12 cellular contexts compared by ENCODE assay signal in genomic region chr10:43427166-43427825, GRCh38. TPM values are rescaled to one million over a fixed set of nuclear protein-coding genes. Genes with fewer than 3 reads are reported as not detected.
A peak's percentile ranks its signal among the peaks of the same experiment; 100 is the strongest.
DNase-seq lines count a peak whose midpoint lies in the region; ATAC-seq and TF ChIP-seq lines count a peak whose summit lies in the region.
"Had no signal": no experiment of that assay in that cellular context is flagged by ENCODE, and none has a peak within 500 bp of the region (broad histone marks: within the 10 kb centered on the region; RNA-seq: fewer than 3 reads in every experiment).

No MANE protein-coding gene starts in this region.

- H3K4me3 Mint-ChIP-seq in activated CD4-positive, alpha-beta T cell treated with anti-CD3 and anti-CD28 coated beads, Interleukin-2, amount 10 ng/mL, durations not matched to agents 24 days and 14 days: peak overlapping the region; percentile 66
- no peak overlapping the region for H3K4me3 Mint-ChIP-seq in endothelial cell (ENCODE audit: unreplicated experiment)
- H3K4me3 Mint-ChIP-seq: neural progenitor cell had no signal

- H3K9me3 Mint-ChIP-seq in activated CD4-positive, alpha-beta T cell treated with anti-CD3 and anti-CD28 coated beads, Interleukin-2, amount 10 ng/mL, durations not matched to agents 24 days and 14 days: no peaks in the 10 kb centered on the region
- no peaks in the 10 kb centered on the region for H3K9me3 Mint-ChIP-seq in endothelial cell (ENCODE audit: unreplicated experiment)

- intact Hi-C loops in activated CD4-positive, alpha-beta T cell treated with anti-CD3 and anti-CD28 coated beads, Interleukin-2, amount 10 ng/mL, durations not matched to agents 24 days and 14 days (cut with micrococcal nuclease): no loop called here

- no peaks in the 10 kb centered on the region for H3K27me3 Mint-ChIP-seq in activated CD4-positive, alpha-beta T cell treated with anti-CD3 and anti-CD28 coated beads, Interleukin-2, amount 10 ng/mL, durations not matched to agents 24 days and 14 days
- no peaks in the 10 kb centered on the region for H3K27me3 Mint-ChIP-seq in endothelial cell (ENCODE audit: unreplicated experiment)

- peak overlapping the region; percentile 83 for H3K27ac Mint-ChIP-seq in activated CD4-positive, alpha-beta T cell treated with anti-CD3 and anti-CD28 coated beads, Interleukin-2, amount 10 ng/mL, durations not matched to agents 24 days and 14 days
- H3K27ac Mint-ChIP-seq in endothelial cell (ENCODE audit: unreplicated experiment): no peak overlapping the region
- H3K27ac Mint-ChIP-seq: neural progenitor cell had no signal

- peaks cover 11% of the 10 kb centered on the region for H3K4me1 Mint-ChIP-seq in activated CD4-positive, alpha-beta T cell treated with anti-CD3 and anti-CD28 coated beads, Interleukin-2, amount 10 ng/mL, durations not matched to agents 24 days and 14 days
- H3K4me1 Mint-ChIP-seq in endothelial cell (ENCODE audit: unreplicated experiment): no peaks in the 10 kb centered on the region

- H3K36me3 Mint-ChIP-seq in activated CD4-positive, alpha-beta T cell treated with anti-CD3 and anti-CD28 coated beads, Interleukin-2, amount 10 ng/mL, durations not matched to agents 24 days and 14 days (ENCODE audit: low read depth): peaks cover 2% of the 10 kb centered on the region
- H3K36me3 Mint-ChIP-seq in endothelial cell (ENCODE audit: low read depth, unreplicated experiment): peaks cover 4% of the 10 kb centered on the region
- H3K36me3 Mint-ChIP-seq: neural progenitor cell had no signal

- peak; percentile 78 for ATAC-seq in GM18909 (IDR thresholded peaks at IDR 0.05; ENCODE audit: poor library complexity, unreplicated experiment)
- peak; percentile 69 for ATAC-seq in HG02852 (IDR thresholded peaks at IDR 0.05; ENCODE audit: unreplicated experiment)
- ATAC-seq in GM21737 (IDR thresholded peaks at IDR 0.05; ENCODE audit: unreplicated experiment): no peak
- ATAC-seq: Panc1 had no signal

- no peak for TF ChIP-seq CTCF in endothelial cell (IDR thresholded peaks at IDR 0.05; ENCODE audit: unreplicated experiment)

- peak; percentile 74 for DNase-seq in activated CD4-positive, alpha-beta T cell treated with anti-CD3 and anti-CD28 coated beads, Interleukin-2, amount 10 ng/mL, durations not matched to agents 24 days and 14 days
- peak; percentile 53 to 56 for DNase-seq in stimulated activated CD4-positive, alpha-beta T cell treated with anti-CD3 and anti-CD28 coated beads, Interleukin-2, amount 100 ng/mL, for 24 hours
- DNase-seq in HuH-7.5 (ENCODE audit: low spot score) (no peak), putamen (ENCODE audit: low spot score) (no peak), endothelial cell (ENCODE audit: low spot score) (no peak)
- DNase-seq: dermis blood vessel endothelial cell, MG63 had no signal

RNA-seq across cellular contexts. Expression of gene ZNF487, which starts 9.6 kb away (rescaled TPM):
- total RNA-seq in activated CD4-positive, alpha-beta T cell treated with anti-CD3 and anti-CD28 coated beads, Interleukin-2, amount 10 ng/mL, durations not matched to agents 24 days and 14 days: 1.5 and 1.6 TPM in 2 replicates
- 3.3 TPM for total RNA-seq in endothelial cell (ENCODE audit: unreplicated experiment)

RNA-seq across cellular contexts. Expression of gene HNRNPF, which starts 18.3 kb away (rescaled TPM):
- 513 and 516 TPM in 2 replicates for total RNA-seq in activated CD4-positive, alpha-beta T cell treated with anti-CD3 and anti-CD28 coated beads, Interleukin-2, amount 10 ng/mL, durations not matched to agents 24 days and 14 days
- total RNA-seq in endothelial cell (ENCODE audit: unreplicated experiment): 194 TPM

RNA-seq across cellular contexts. Expression of gene FXYD4, which starts 55.9 kb away (rescaled TPM):
- total RNA-seq in activated CD4-positive, alpha-beta T cell treated with anti-CD3 and anti-CD28 coated beads, Interleukin-2, amount 10 ng/mL, durations not matched to agents 24 days and 14 days: not detected in 2 replicates
- total RNA-seq in endothelial cell (ENCODE audit: unreplicated experiment): not detected
- total RNA-seq: dermis blood vessel endothelial cell had no signal

Comparison
In these comparisons a context has a peak if more than half of its experiments do, and no peak if none do; other contexts are left out.
1. DNase-seq: peak in activated CD4-positive, alpha-beta T cell treated with anti-CD3 and anti-CD28 coated beads, Interleukin-2, amount 10 ng/mL, durations not matched to agents 24 days and 14 days (single experiment) and stimulated activated CD4-positive, alpha-beta T cell treated with anti-CD3 and anti-CD28 coated beads, Interleukin-2, amount 100 ng/mL, for 24 hours (2 of 2); none in HuH-7.5 (single experiment), putamen (single experiment) and endothelial cell (single experiment).